1 cellular context compared by ENCODE assay signal in the genomic region with DNA sequence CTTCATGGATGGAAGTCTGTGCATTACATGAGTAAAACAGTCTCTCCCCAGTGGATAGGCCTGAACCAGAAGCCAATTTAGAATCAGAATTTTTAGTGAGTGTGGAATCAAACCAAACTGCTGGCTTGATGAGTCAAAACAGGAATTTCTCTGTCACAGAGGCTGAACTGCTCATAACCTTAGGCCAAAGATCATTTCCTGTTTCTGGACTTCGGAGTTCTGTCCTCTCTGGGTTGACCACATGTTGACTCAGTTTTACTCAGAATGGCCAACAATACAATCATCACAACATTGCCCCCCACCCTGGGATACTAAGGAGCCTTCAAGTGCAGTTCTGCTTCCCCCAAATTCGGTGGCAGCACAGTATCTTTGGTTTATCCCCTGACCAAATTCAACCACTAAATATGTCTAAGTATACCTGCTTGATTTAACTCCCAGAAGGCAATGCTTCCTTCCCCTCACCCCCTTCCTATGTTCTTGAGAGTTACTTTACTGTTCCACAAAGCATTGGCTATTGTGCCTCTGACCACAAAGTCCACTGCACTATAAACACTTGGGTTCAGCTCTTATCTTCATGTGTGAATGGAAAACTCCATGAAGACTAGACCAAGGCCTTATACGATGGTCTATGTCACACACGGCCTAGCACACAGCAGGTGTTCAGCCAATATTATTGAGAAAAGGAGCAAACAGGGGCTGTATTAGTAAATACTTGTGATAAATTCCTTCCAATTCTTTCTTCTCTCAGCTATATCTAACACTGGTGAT.
TF ChIP-seq lines count a peak whose summit lies in the region.

No MANE protein-coding gene starts in this region.

TF ChIP-seq in HepG2, 621 proteins besides CTCF, POLR2A, EP300 and RAD21 (continued from another document and continues in another):
- TF ChIP-seq DNMT1 (CRISPR knock-in tag; IDR thresholded peaks at IDR 0.05) (no peak), HDAC2 (CRISPR knock-in tag; IDR thresholded peaks at IDR 0.05) (peak; percentile 4; the same call in 1 of the 2 replicates), KDM2A (CRISPR knock-in tag; IDR thresholded peaks at IDR 0.05; ENCODE audit: borderline replicate concordance, low read depth) (no peak), MYNN (CRISPR knock-in tag; IDR thresholded peaks at IDR 0.05; ENCODE audit: low read depth) (no peak), PTBP1 (IDR thresholded peaks at IDR 0.05; ENCODE audit: low read depth, low read length, poor library complexity, severe bottlenecking) (no peak), CEBPG (CRISPR knock-in tag; IDR thresholded peaks at IDR 0.05) (no peak), ZFP37 (CRISPR knock-in tag; IDR thresholded peaks at IDR 0.05; ENCODE audit: borderline replicate concordance) (no peak), ZNF646 (CRISPR knock-in tag; IDR thresholded peaks at IDR 0.05) (no peak; the same call in 1 of the 2 replicates), ZNF546 (CRISPR knock-in tag; conservative IDR thresholded peaks at IDR 0.05) (no peak), ETV6 (CRISPR knock-in tag; conservative IDR thresholded peaks at IDR 0.05) (no peak), ZNF3 (CRISPR knock-in tag; IDR thresholded peaks at IDR 0.05) (no peak), ZNF274 (CRISPR knock-in tag; IDR thresholded peaks at IDR 0.05) (no peak), SRSF1 (optimal IDR thresholded peaks at IDR 0.05; ENCODE audit: low read depth, low read length) (no peak), ZFP82 (CRISPR knock-in tag; IDR thresholded peaks at IDR 0.05; ENCODE audit: borderline replicate concordance) (no peak), SNAI1 (CRISPR knock-in tag; IDR thresholded peaks at IDR 0.05; ENCODE audit: borderline replicate concordance) (no peak), ZNF737 (CRISPR knock-in tag; IDR thresholded peaks at IDR 0.05; ENCODE audit: borderline replicate concordance) (no peak), RELA (CRISPR knock-in tag; IDR thresholded peaks at IDR 0.05) (no peak), NCOR1 (IDR thresholded peaks at IDR 0.05; ENCODE audit: borderline replicate concordance, low read length) (peak; percentile 13; the same call in 1 of the 2 replicates), ZNF75D (CRISPR knock-in tag; IDR thresholded peaks at IDR 0.05; ENCODE audit: borderline replicate concordance) (no peak), PRPF4 (IDR thresholded peaks at IDR 0.05; ENCODE audit: low read depth, low read length, poor library complexity, severe bottlenecking) (no peak), ZNF598 (CRISPR knock-in tag; IDR thresholded peaks at IDR 0.05; ENCODE audit: borderline replicate concordance) (no peak), HDAC1 (CRISPR knock-in tag; IDR thresholded peaks at IDR 0.05) (peak; percentile 35), SOX6 (IDR thresholded peaks at IDR 0.05) (no peak), SOX6 (CRISPR knock-in tag; IDR thresholded peaks at IDR 0.05) (peak; percentile 41), ELF1 (CRISPR knock-in tag; IDR thresholded peaks at IDR 0.05) (peak; percentile 25; the same call in 1 of the 2 replicates), ZNF605 (CRISPR knock-in tag; IDR thresholded peaks at IDR 0.05) (peak; percentile 3; the same call in 1 of the 2 replicates), HOXA3 (CRISPR knock-in tag; IDR thresholded peaks at IDR 0.05) (no peak), ZBTB20 (CRISPR knock-in tag; IDR thresholded peaks at IDR 0.05; ENCODE audit: borderline replicate concordance, low read depth) (no peak), ATF1 (CRISPR knock-in tag; IDR thresholded peaks at IDR 0.05) (no peak), GLI4 (CRISPR knock-in tag; IDR thresholded peaks at IDR 0.05; ENCODE audit: borderline replicate concordance) (no peak), JDP2 (CRISPR knock-in tag; IDR thresholded peaks at IDR 0.05; ENCODE audit: borderline replicate concordance) (no peak), AGO2 (optimal IDR thresholded peaks at IDR 0.05; ENCODE audit: low read depth, low read length) (no peak), ZNF775 (CRISPR knock-in tag; IDR thresholded peaks at IDR 0.05; ENCODE audit: borderline replicate concordance) (no peak)
- TF ChIP-seq, protein P1, sequence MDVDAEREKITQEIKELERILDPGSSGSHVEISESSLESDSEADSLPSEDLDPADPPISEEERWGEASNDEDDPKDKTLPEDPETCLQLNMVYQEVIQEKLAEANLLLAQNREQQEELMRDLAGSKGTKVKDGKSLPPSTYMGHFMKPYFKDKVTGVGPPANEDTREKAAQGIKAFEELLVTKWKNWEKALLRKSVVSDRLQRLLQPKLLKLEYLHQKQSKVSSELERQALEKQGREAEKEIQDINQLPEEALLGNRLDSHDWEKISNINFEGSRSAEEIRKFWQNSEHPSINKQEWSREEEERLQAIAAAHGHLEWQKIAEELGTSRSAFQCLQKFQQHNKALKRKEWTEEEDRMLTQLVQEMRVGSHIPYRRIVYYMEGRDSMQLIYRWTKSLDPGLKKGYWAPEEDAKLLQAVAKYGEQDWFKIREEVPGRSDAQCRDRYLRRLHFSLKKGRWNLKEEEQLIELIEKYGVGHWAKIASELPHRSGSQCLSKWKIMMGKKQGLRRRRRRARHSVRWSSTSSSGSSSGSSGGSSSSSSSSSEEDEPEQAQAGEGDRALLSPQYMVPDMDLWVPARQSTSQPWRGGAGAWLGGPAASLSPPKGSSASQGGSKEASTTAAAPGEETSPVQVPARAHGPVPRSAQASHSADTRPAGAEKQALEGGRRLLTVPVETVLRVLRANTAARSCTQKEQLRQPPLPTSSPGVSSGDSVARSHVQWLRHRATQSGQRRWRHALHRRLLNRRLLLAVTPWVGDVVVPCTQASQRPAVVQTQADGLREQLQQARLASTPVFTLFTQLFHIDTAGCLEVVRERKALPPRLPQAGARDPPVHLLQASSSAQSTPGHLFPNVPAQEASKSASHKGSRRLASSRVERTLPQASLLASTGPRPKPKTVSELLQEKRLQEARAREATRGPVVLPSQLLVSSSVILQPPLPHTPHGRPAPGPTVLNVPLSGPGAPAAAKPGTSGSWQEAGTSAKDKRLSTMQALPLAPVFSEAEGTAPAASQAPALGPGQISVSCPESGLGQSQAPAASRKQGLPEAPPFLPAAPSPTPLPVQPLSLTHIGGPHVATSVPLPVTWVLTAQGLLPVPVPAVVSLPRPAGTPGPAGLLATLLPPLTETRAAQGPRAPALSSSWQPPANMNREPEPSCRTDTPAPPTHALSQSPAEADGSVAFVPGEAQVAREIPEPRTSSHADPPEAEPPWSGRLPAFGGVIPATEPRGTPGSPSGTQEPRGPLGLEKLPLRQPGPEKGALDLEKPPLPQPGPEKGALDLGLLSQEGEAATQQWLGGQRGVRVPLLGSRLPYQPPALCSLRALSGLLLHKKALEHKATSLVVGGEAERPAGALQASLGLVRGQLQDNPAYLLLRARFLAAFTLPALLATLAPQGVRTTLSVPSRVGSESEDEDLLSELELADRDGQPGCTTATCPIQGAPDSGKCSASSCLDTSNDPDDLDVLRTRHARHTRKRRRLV (CRISPR knock-in tag; IDR thresholded peaks at IDR 0.05), result no peak
- TF ChIP-seq, protein P2, sequence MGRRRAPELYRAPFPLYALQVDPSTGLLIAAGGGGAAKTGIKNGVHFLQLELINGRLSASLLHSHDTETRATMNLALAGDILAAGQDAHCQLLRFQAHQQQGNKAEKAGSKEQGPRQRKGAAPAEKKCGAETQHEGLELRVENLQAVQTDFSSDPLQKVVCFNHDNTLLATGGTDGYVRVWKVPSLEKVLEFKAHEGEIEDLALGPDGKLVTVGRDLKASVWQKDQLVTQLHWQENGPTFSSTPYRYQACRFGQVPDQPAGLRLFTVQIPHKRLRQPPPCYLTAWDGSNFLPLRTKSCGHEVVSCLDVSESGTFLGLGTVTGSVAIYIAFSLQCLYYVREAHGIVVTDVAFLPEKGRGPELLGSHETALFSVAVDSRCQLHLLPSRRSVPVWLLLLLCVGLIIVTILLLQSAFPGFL (CRISPR knock-in tag; IDR thresholded peaks at IDR 0.05), result no peak
- TF ChIP-seq, protein P3, sequence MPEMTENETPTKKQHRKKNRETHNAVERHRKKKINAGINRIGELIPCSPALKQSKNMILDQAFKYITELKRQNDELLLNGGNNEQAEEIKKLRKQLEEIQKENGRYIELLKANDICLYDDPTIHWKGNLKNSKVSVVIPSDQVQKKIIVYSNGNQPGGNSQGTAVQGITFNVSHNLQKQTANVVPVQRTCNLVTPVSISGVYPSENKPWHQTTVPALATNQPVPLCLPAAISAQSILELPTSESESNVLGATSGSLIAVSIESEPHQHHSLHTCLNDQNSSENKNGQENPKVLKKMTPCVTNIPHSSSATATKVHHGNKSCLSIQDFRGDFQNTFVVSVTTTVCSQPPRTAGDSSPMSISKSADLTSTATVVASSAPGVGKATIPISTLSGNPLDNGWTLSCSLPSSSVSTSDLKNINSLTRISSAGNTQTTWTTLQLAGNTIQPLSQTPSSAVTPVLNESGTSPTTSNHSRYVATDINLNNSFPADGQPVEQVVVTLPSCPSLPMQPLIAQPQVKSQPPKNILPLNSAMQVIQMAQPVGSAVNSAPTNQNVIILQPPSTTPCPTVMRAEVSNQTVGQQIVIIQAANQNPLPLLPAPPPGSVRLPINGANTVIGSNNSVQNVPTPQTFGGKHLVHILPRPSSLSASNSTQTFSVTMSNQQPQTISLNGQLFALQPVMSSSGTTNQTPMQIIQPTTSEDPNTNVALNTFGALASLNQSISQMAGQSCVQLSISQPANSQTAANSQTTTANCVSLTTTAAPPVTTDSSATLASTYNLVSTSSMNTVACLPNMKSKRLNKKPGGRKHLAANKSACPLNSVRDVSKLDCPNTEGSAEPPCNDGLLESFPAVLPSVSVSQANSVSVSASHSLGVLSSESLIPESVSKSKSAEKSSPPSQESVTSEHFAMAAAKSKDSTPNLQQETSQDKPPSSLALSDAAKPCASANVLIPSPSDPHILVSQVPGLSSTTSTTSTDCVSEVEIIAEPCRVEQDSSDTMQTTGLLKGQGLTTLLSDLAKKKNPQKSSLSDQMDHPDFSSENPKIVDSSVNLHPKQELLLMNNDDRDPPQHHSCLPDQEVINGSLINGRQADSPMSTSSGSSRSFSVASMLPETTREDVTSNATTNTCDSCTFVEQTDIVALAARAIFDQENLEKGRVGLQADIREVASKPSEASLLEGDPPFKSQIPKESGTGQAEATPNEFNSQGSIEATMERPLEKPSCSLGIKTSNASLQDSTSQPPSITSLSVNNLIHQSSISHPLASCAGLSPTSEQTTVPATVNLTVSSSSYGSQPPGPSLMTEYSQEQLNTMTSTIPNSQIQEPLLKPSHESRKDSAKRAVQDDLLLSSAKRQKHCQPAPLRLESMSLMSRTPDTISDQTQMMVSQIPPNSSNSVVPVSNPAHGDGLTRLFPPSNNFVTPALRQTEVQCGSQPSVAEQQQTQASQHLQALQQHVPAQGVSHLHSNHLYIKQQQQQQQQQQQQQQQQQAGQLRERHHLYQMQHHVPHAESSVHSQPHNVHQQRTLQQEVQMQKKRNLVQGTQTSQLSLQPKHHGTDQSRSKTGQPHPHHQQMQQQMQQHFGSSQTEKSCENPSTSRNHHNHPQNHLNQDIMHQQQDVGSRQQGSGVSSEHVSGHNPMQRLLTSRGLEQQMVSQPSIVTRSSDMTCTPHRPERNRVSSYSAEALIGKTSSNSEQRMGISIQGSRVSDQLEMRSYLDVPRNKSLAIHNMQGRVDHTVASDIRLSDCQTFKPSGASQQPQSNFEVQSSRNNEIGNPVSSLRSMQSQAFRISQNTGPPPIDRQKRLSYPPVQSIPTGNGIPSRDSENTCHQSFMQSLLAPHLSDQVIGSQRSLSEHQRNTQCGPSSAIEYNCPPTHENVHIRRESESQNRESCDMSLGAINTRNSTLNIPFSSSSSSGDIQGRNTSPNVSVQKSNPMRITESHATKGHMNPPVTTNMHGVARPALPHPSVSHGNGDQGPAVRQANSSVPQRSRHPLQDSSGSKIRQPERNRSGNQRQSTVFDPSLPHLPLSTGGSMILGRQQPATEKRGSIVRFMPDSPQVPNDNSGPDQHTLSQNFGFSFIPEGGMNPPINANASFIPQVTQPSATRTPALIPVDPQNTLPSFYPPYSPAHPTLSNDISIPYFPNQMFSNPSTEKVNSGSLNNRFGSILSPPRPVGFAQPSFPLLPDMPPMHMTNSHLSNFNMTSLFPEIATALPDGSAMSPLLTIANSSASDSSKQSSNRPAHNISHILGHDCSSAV (CRISPR knock-in tag; IDR thresholded peaks at IDR 0.05; ENCODE audit: borderline replicate concordance), result no peak
